ENCODE assay signal across 9 cellular contexts in genomic region chr18:58866261-58867232, GRCh38. TPM values are rescaled to one million over a fixed set of nuclear protein-coding genes. Genes with fewer than 3 reads are reported as not detected.
A peak's percentile ranks its signal among the peaks of the same experiment; 100 is the strongest.
DNase-seq lines count a peak whose midpoint lies in the region; ATAC-seq and TF ChIP-seq lines count a peak whose summit lies in the region.
"Had no signal": no experiment of that assay in that cellular context is flagged by ENCODE, and none has a peak within 500 bp of the region (broad histone marks: within the 10 kb centered on the region; RNA-seq: fewer than 3 reads in every experiment).

No MANE protein-coding gene starts in this region.

- H3K27me3 ChIP-seq in HUES64 (ENCODE audit: insufficient read depth, low read length): no peaks in the 10 kb centered on the region
- H3K27me3 ChIP-seq in thoracic aorta (replicated peaks; ENCODE audit: insufficient read depth): no peaks in the 10 kb centered on the region

- 74% methylated on average over 13 of the region's 13 CpGs for WGBS in HUES64

- no peak for ATAC-seq in thoracic aorta (ENCODE audit: insufficient number of reproducible peaks, low FRiP score, low read depth)
- no peak for ATAC-seq in HG03469 (IDR thresholded peaks at IDR 0.05; ENCODE audit: unreplicated experiment)

- DNase-seq in lung microvascular endothelial cell (ENCODE audit: low read depth in 2 of 2) (peak; percentile 25 to 52), thoracic aorta (ENCODE audit: low spot score) (no peak), HCEC 1CT (no peak), NCI-H1436 (lab: John Stamatoyannopoulos, UW) (no peak), NCI-H526 treated with DMSO at 0.1 percent for 48 hours (lab: John Stamatoyannopoulos, UW) (no peak)
- DNase-seq: stimulated activated CD4-positive, alpha-beta T cell treated with anti-CD3 and anti-CD28 coated beads, Interleukin-2, amount 100 ng/mL, for 24 hours had no signal

- H3K36me3 ChIP-seq in HUES64 (ENCODE audit: insufficient read depth, low read length) (peaks cover 68% of the 10 kb centered on the region), thoracic aorta (peaks cover 5% of the 10 kb centered on the region)

- peak overlapping the region; percentile 89 for H3K9ac ChIP-seq in HUES64 (ENCODE audit: low read depth, low read length)

- H3K4me3 ChIP-seq in HUES64 (ENCODE audit: low read length): peak overlapping the region; percentile 56
- H3K4me3 ChIP-seq in thoracic aorta: peak overlapping the region; percentile 67

- H3K27ac ChIP-seq in HUES64 (ENCODE audit: low read depth, low read length) (peak overlapping the region; percentile 93), cingulate gyrus (ENCODE audit: low read depth, low read length) (peak overlapping the region; percentile 93), thoracic aorta (peak overlapping the region; percentile 96 to 99)

- peaks cover 7% of the 10 kb centered on the region; the same call in 1 of the 2 replicates for H3K9me3 ChIP-seq in HUES64 (ENCODE audit: insufficient read depth, low read depth, low read length)
- H3K9me3 ChIP-seq in thoracic aorta: no peaks in the 10 kb centered on the region

- H3K4me1 ChIP-seq in HUES64 (ENCODE audit: insufficient read depth, low read length) (peaks cover 56% of the 10 kb centered on the region), thoracic aorta (ENCODE audit: control insufficient read depth in 1 of 2, low read depth in 2 of 2) (peaks cover 57 to 88% of the 10 kb centered on the region in 2 donors)

- no peak for TF ChIP-seq CTCF in thoracic aorta (IDR thresholded peaks at IDR 0.05)

RNA-seq across cellular contexts. Expression of gene ZNF532, which starts 1.9 kb away (rescaled TPM):
- polyA plus RNA-seq in HUES64 (2013, experiment 1 of 2): 106 TPM
- polyA plus RNA-seq in HUES64 (2013, experiment 2 of 2): 100 TPM
- total RNA-seq in lung microvascular endothelial cell (26.4 and 42.7 TPM in 2 replicates), thoracic aorta (100 to 1,000 TPM; 133 to 211 TPM)

Comparison
In these comparisons a context has a peak if more than half of its experiments do, and no peak if none do; other contexts are left out.
1. DNase-seq: peak in lung microvascular endothelial cell (2 of 2); none in thoracic aorta (single experiment), HCEC 1CT (single experiment), NCI-H1436 (single experiment) and NCI-H526 treated with DMSO at 0.1 percent for 48 hours (single experiment).
2. Peak in every context shown above with its lines, with median percentiles within 50 percentile points of each other: H3K27ac ChIP-seq.